In genomic region chr20:63943808-63944077, GRCh38 we compare ENCODE assay signal across 17 cellular contexts. TPM values are rescaled to one million over a fixed set of nuclear protein-coding genes. Genes with fewer than 3 reads are reported as not detected.
DNase-seq lines count a peak whose midpoint lies in the region; ATAC-seq and TF ChIP-seq lines count a peak whose summit lies in the region.
"Had no signal": no experiment of that assay in that cellular context is flagged by ENCODE, and none has a peak within 500 bp of the region (broad histone marks: within the 10 kb centered on the region; RNA-seq: fewer than 3 reads in every experiment).

No MANE protein-coding gene starts in this region.

- 94 to 100% (median 98%) methylated on average over 3 of the region's 3 CpGs for WGBS in heart left ventricle, 4 donors

- peak overlapping the region in 6 of 12 donors; percentile 46 to 72 (median 66) for H3K27ac ChIP-seq in heart left ventricle
- H3K27ac ChIP-seq in GM23338 (ENCODE audit: low read depth), result peak overlapping the region; percentile 79
- peak overlapping the region; percentile 97 for H3K27ac ChIP-seq in epithelial cell of prostate
- H3K27ac ChIP-seq in gastrocnemius medialis, result peak overlapping the region; percentile 47 to 71 (median 62)

- intact Hi-C loops in Right ventricle myocardium inferior (cut with DNase I), result no loop called here
- intact Hi-C loops in heart left ventricle (cut with DNase I), result no loop called here
- intact Hi-C loops in gastrocnemius medialis (cut with DNase I; ENCODE audit: low total_unique reads), result no loop called here

- H3K9me3 Mint-ChIP-seq in GM23338, result peaks cover 7% of the 10 kb centered on the region; the same call in 1 of the 3 replicates

- no peaks in the 10 kb centered on the region for H3K9me3 ChIP-seq in heart left ventricle
- H3K9me3 ChIP-seq in gastrocnemius medialis, result no peaks in the 10 kb centered on the region
- H3K9me3 ChIP-seq: BE2C had no signal

- peaks cover 10% of the 10 kb centered on the region for H4K20me1 ChIP-seq in GM23338 (replicated peaks; ENCODE audit: insufficient read depth)

- H3K4me3 ChIP-seq in heart left ventricle, result no peak overlapping the region
- no peak overlapping the region for H3K4me3 ChIP-seq in GM23338
- H3K4me3 ChIP-seq in gastrocnemius medialis, result no peak overlapping the region
- H3K4me3 ChIP-seq: GM12878 had no signal

- peaks cover 20% of the 10 kb centered on the region for H3K79me2 ChIP-seq in GM23338 (replicated peaks; ENCODE audit: insufficient read depth)

- H3K4me1 ChIP-seq in heart left ventricle (peaks cover 2 to 58% (median 42%) of the 10 kb centered on the region in 12 donors), GM23338 (ENCODE audit: insufficient read depth) (peaks cover 12% of the 10 kb centered on the region; the same call in 1 of the 2 replicates), gastrocnemius medialis (peaks cover 33 to 50% of the 10 kb centered on the region in 2 donors)

- H3K27ac Mint-ChIP-seq in GM23338, result no peak overlapping the region

- no peak for ATAC-seq in Right ventricle myocardium inferior
- no peak for ATAC-seq in heart left ventricle
- ATAC-seq in GM23338, result no peak
- no peak for ATAC-seq in gastrocnemius medialis
- ATAC-seq in SK-N-SH treated with all-trans-retinoic acid at 6 μM for 48 hours, result no peak
- ATAC-seq: GM12878 had no signal

- H3K36me3 Mint-ChIP-seq in GM23338 (ENCODE audit: low read depth), result peaks cover 23% of the 10 kb centered on the region

- no peaks in the 10 kb centered on the region for H3K27me3 ChIP-seq in heart left ventricle
- H3K27me3 ChIP-seq in GM23338 (ENCODE audit: insufficient read depth), result no peaks in the 10 kb centered on the region
- H3K27me3 ChIP-seq in gastrocnemius medialis, result no peaks in the 10 kb centered on the region
- H3K27me3 ChIP-seq: BE2C had no signal

- H3K9me2 ChIP-seq in GM23338 (ENCODE audit: insufficient read depth), result no peaks in the 10 kb centered on the region

- peaks cover 10% of the 10 kb centered on the region for H3K4me1 Mint-ChIP-seq in GM23338

- peaks cover 36% of the 10 kb centered on the region for H3F3A ChIP-seq in GM23338 (replicated peaks; ENCODE audit: low read depth)

- H3K4me3 Mint-ChIP-seq in GM23338, result no peak overlapping the region
- H3K4me3 Mint-ChIP-seq: CD4-positive, CD25-positive, alpha-beta regulatory T cell had no signal

- DNase-seq in Right ventricle myocardium inferior (ENCODE audit: missing footprints) (peak; percentile 27), heart left ventricle (no peak), GM23338 (ENCODE audit: low spot score) (no peak), epithelial cell of prostate (ENCODE audit: low read depth, low spot score) (no peak), gastrocnemius medialis (no peak), UCSD-AML1 (lab: John Stamatoyannopoulos, UW; ENCODE audit: unreplicated experiment) (no peak), HuH-7 (ENCODE audit: low spot score) (no peak)
- DNase-seq: BE2C; CD4-positive, CD25-positive, alpha-beta regulatory T cell; COR-L47; GOT3; KBM-7; NCI-H510A; NCI-H748 treated with DMSO at 0.1 percent for 48 hours; OCI-M1 had no signal

- no peak overlapping the region for H3K4me2 ChIP-seq in GM23338

- H3K36me3 ChIP-seq in heart left ventricle (peaks cover 0 to 67% (median 63%) of the 10 kb centered on the region in 9 donors), GM23338 (ENCODE audit: insufficient read depth) (no peaks in the 10 kb centered on the region), gastrocnemius medialis (peaks cover 0 to 49% of the 10 kb centered on the region in 2 donors)

- in situ Hi-C loops in gastrocnemius medialis (cut with MboI; ENCODE audit: low sequenced_read_pairs in 4 of 4), result no loop called here

- no peak overlapping the region for H2AFZ ChIP-seq in GM23338

- TF ChIP-seq POLR2A in heart left ventricle (IDR thresholded peaks at IDR 0.05), result no peak
- no peak for TF ChIP-seq POLR2A in gastrocnemius medialis (IDR thresholded peaks at IDR 0.05)

- peaks cover 29% of the 10 kb centered on the region for H3K27me3 Mint-ChIP-seq in GM23338 (ENCODE audit: insufficient read depth, low read depth, poor library complexity)
- H3K27me3 Mint-ChIP-seq: CD4-positive, CD25-positive, alpha-beta regulatory T cell had no signal

- TF ChIP-seq CTCF in heart left ventricle (IDR thresholded peaks at IDR 0.05) (no peak), GM23338 (conservative IDR thresholded peaks at IDR 0.05; ENCODE audit: low read depth in 2 of 2) (no peak), gastrocnemius medialis (IDR thresholded peaks at IDR 0.05 in 4 of 5, conservative IDR thresholded peaks at IDR 0.05 in 1 of 5) (no peak)

TF ChIP-seq in SK-N-SH treated with all-trans-retinoic acid at 6 μM for 48 hours, 23 proteins besides CTCF, POLR2A, EP300 and RAD21:
- TF ChIP-seq ZNF8 (CRISPR knock-in tag; IDR thresholded peaks at IDR 0.05), result no peak

RNA-seq across cellular contexts. Expression of gene UCKL1, which starts 12.5 kb away (rescaled TPM):
- total RNA-seq in Right ventricle myocardium inferior (52.0 TPM), heart left ventricle (10 to 100 TPM; 27.7 to 43.8 (median 37.5) TPM), gastrocnemius medialis (10 to 100 TPM; 22.0 to 46.4 (median 27.1) TPM)
- polyA plus RNA-seq in heart left ventricle (10 to 100 TPM; 27.7 to 49.7 TPM), GM23338 (2016; fragmentation: Nextera tagmentation; extraction: Ambion mirVana) (82.5 and 89.3 TPM in 2 replicates)
- total RNA-seq in GM23338 (2014; rRNA removed; shearing (Covaris generic)), result 46.5 and 56.8 TPM in 2 replicates

RNA-seq across cellular contexts. Expression of gene ZNF512B, which starts 26.0 kb away (rescaled TPM):
- 12.2 TPM for total RNA-seq in Right ventricle myocardium inferior
- 10 to 100 TPM in 8 of 9 donors, 1 to 10 TPM in 1; 7.3 to 15.9 (median 12.2) TPM for total RNA-seq in heart left ventricle
- 1 to 10 TPM; 7.7 to 9.3 TPM for polyA plus RNA-seq in heart left ventricle
- 21.4 and 28.8 TPM in 2 replicates for total RNA-seq in GM23338 (2014; rRNA removed; shearing (Covaris generic))
- 6.0 and 6.1 TPM in 2 replicates for polyA plus RNA-seq in GM23338 (2016; fragmentation: Nextera tagmentation; extraction: Ambion mirVana)
- 10 to 100 TPM in 1 of 4 donors, 1 to 10 TPM in 3; 5.7 to 10.9 (median 8.8) TPM for total RNA-seq in gastrocnemius medialis

RNA-seq across cellular contexts. Expression of gene SAMD10, which starts 35.7 kb away (rescaled TPM):
- total RNA-seq in Right ventricle myocardium inferior (5.7 TPM), heart left ventricle (1 to 10 TPM; 3.1 to 6.3 (median 4.3) TPM), gastrocnemius medialis (1 to 10 TPM in 2 of 4 donors, under 1 TPM in 1, not detected in 1; 0.24 to 1.9 (median 1.0) TPM)
- polyA plus RNA-seq in heart left ventricle (1 to 10 TPM; 4.8 to 6.0 TPM), GM23338 (2016; fragmentation: Nextera tagmentation; extraction: Ambion mirVana) (2.1 and 3.2 TPM in 2 replicates)
- total RNA-seq in GM23338 (2014; rRNA removed; shearing (Covaris generic)), result 2.8 and 7.3 TPM in 2 replicates

RNA-seq across cellular contexts. Expression of gene PRPF6, which starts 37.2 kb away (rescaled TPM):
- total RNA-seq in Right ventricle myocardium inferior (46.4 TPM), heart left ventricle (10 to 100 TPM; 41.4 to 62.6 (median 47.6) TPM), gastrocnemius medialis (10 to 100 TPM; 39.3 to 68.4 (median 47.7) TPM)
- polyA plus RNA-seq in heart left ventricle (10 to 100 TPM; 31.0 to 58.5 TPM), GM23338 (2016; fragmentation: Nextera tagmentation; extraction: Ambion mirVana) (53.8 and 56.2 TPM in 2 replicates)
- 73.5 and 79.9 TPM in 2 replicates for total RNA-seq in GM23338 (2014; rRNA removed; shearing (Covaris generic))

RNA-seq across cellular contexts. Expression of gene DNAJC5, which starts 48.8 kb away (rescaled TPM):
- total RNA-seq in Right ventricle myocardium inferior, result 41.4 TPM
- 10 to 100 TPM; 34.8 to 57.1 (median 46.1) TPM for total RNA-seq in heart left ventricle
- polyA plus RNA-seq in heart left ventricle, result 10 to 100 TPM; 21.1 to 46.3 TPM
- total RNA-seq in GM23338 (2014; rRNA removed; shearing (Covaris generic)), result 29.5 and 33.5 TPM in 2 replicates
- polyA plus RNA-seq in GM23338 (2016; fragmentation: Nextera tagmentation; extraction: Ambion mirVana), result 6.9 and 7.1 TPM in 2 replicates
- 10 to 100 TPM; 18.5 to 26.4 (median 22.5) TPM for total RNA-seq in gastrocnemius medialis
